Comparison of ENCODE assay signal across 9 cellular contexts in genomic region chr7:125618516-125618915, GRCh38.
"Had no signal": no experiment of that assay in that cellular context is flagged by ENCODE, and none has a peak within 500 bp of the region (broad histone marks: within the 10 kb centered on the region; RNA-seq: fewer than 3 reads in every experiment).

No MANE protein-coding gene starts in this region.

- H3K9ac ChIP-seq: GM23248 had no signal

- H3K36me3 ChIP-seq: HAP-1 had no signal

- H3K4me3 ChIP-seq: GM23248, HAP-1 had no signal

- ATAC-seq: HCT116, HepG2 had no signal

- H2AFZ ChIP-seq: GM23248 had no signal

- H3K4me1 ChIP-seq: HAP-1 had no signal

- DNase-seq: GM23248, GOT3, H7, HFFc6, KBM-7 had no signal

- FAIRE-seq: HepG2 had no signal

- H3K27ac ChIP-seq: GM23248, HL-60 had no signal
